ENCODE assay signal across 9 cellular contexts in the genomic region with DNA sequence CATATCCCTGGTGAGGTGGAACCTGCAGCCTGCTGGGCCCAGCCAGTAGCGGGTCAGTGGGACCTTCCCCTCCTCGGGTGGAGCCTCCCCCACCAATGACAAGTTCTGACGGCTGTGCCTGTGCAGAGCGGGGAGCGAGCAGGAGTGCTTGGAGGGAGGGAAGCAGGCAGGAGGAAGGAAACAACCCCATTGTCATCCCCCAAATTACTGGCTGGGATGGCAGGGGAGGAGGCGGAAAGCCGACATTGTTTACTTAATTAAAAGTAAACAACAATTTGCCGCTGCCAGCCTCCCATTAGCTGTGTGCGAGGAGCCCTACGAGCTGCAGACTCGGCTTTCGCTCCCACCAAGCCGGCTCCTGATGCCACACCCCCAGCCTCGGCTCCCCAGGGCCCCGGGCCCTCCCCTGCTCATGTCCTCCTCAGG. TPM values are rescaled to one million over a fixed set of nuclear protein-coding genes. Genes with fewer than 3 reads are reported as not detected.
DNase-seq lines count a peak whose midpoint lies in the region; ATAC-seq and TF ChIP-seq lines count a peak whose summit lies in the region.
"Had no signal": no experiment of that assay in that cellular context is flagged by ENCODE, and none has a peak within 500 bp of the region (broad histone marks: within the 10 kb centered on the region; RNA-seq: fewer than 3 reads in every experiment).

No MANE protein-coding gene starts in this region.

- WGBS in psoas muscle, 3 donors = 31 to 38% (median 35%) methylated on average over 15 of the region's 15 CpGs

- H3K27ac ChIP-seq in colonic mucosa = peak overlapping the region; percentile 17
- H3K27ac ChIP-seq in psoas muscle = peak overlapping the region; percentile 81

- TF ChIP-seq CTCF in colonic mucosa (IDR thresholded peaks at IDR 0.05) = no peak
- no peak for TF ChIP-seq CTCF in psoas muscle (IDR thresholded peaks at IDR 0.05)

- H3K4me3 ChIP-seq in colonic mucosa (no peak overlapping the region), psoas muscle (no peak overlapping the region)
- H3K4me3 ChIP-seq: MG63 had no signal

- intact Hi-C loops in colonic mucosa (cut with DNase I) (no loop called here), psoas muscle (cut with DNase I) (no loop called here)

- H3K4me1 ChIP-seq in colonic mucosa (peaks cover 28% of the 10 kb centered on the region), psoas muscle (peaks cover 99% of the 10 kb centered on the region)

- H3K36me3 ChIP-seq in colonic mucosa (no peaks in the 10 kb centered on the region), psoas muscle (ENCODE audit: insufficient read depth in 1 of 2, low read depth in 1 of 2) (no peaks in the 10 kb centered on the region)

- peak; percentile 51 for DNase-seq in DMS53 (lab: John Stamatoyannopoulos, UW)
- peak; percentile 72 for DNase-seq in NCI-H1417 treated with DMSO at 0.1 percent for 48 hours (lab: John Stamatoyannopoulos, UW)
- no peak for DNase-seq in colonic mucosa
- DNase-seq in psoas muscle = no peak
- no peak for DNase-seq in OCI-M1 (lab: John Stamatoyannopoulos, UW)
- DNase-seq in HUDEP-2 (lab: John Stamatoyannopoulos, UW; ENCODE audit: unreplicated experiment in 76 of 76) = no peak
- DNase-seq: MG63 had no signal

- ATAC-seq in psoas muscle (no peak), GM18519 (IDR thresholded peaks at IDR 0.05; ENCODE audit: low FRiP score, unreplicated experiment) (no peak), GM21360 (IDR thresholded peaks at IDR 0.05; ENCODE audit: unreplicated experiment) (no peak)

- H3K27me3 ChIP-seq in colonic mucosa = no peaks in the 10 kb centered on the region
- H3K27me3 ChIP-seq in psoas muscle (ENCODE audit: insufficient read depth in 3 of 3, low read length in 2 of 3) = no peaks in the 10 kb centered on the region
- H3K27me3 ChIP-seq: MG63 had no signal

- H3K9me3 ChIP-seq in colonic mucosa = no peaks in the 10 kb centered on the region
- no peaks in the 10 kb centered on the region for H3K9me3 ChIP-seq in psoas muscle
- H3K9me3 ChIP-seq: MG63 had no signal

- H3K9ac ChIP-seq in colonic mucosa (ENCODE audit: low read depth in 2 of 2, low read length in 2 of 2) = no peak overlapping the region

RNA-seq across cellular contexts. Expression of gene LYL1, which starts 45.5 kb away (rescaled TPM):
- total RNA-seq in colonic mucosa = 1 to 10 TPM; 3.6 to 4.5 TPM
- total RNA-seq in psoas muscle = 1 to 10 TPM; 2.1 to 4.6 (median 3.2) TPM
- polyA plus RNA-seq in psoas muscle = 1 to 10 TPM; 1.1 to 3.4 (median 1.1) TPM

RNA-seq across cellular contexts. Expression of gene TRMT1, which starts 59.4 kb away (rescaled TPM):
- total RNA-seq in colonic mucosa (10 to 100 TPM; 17.5 to 40.1 TPM), psoas muscle (10 to 100 TPM; 31.6 to 45.3 (median 35.1) TPM)
- polyA plus RNA-seq in psoas muscle = 10 to 100 TPM; 42.3 to 87.1 (median 45.4) TPM

Comparison
In these comparisons a context has a peak if more than half of its experiments do, and no peak if none do; other contexts are left out.
1. DNase-seq: peak in DMS53 (single experiment) and NCI-H1417 treated with DMSO at 0.1 percent for 48 hours (single experiment); none in colonic mucosa (single experiment), psoas muscle (0 of 2), OCI-M1 (single experiment) and HUDEP-2 (0 of 76).